Comparison of ENCODE assay signal across 8 cellular contexts in genomic region chr19:12937243-12938053, GRCh38. TPM values are rescaled to one million over a fixed set of nuclear protein-coding genes. Genes with fewer than 3 reads are reported as not detected.
DNase-seq lines count a peak whose midpoint lies in the region; ATAC-seq lines count a peak whose summit lies in the region.

No MANE protein-coding gene starts in this region.

- ATAC-seq in naive thymus-derived CD4-positive, alpha-beta T cell: no peak
- ATAC-seq in left lobe of liver: no peak

- H3K4me1 Mint-ChIP-seq in T-helper 1 cell treated with Interleukin-12 subunit alpha and Interleukin-12 subunit beta and Interleukin-4 antibody, amounts not matched to agents 30 μg/mL and 1 μg/mL, for 36 hours (ENCODE audit: low read depth): peaks cover 47% of the 10 kb centered on the region
- peaks cover 36 to 76% (median 61%) of the 10 kb centered on the region in 7 donors for H3K4me1 Mint-ChIP-seq in naive thymus-derived CD4-positive, alpha-beta T cell

- no peaks in the 10 kb centered on the region for H3K9me3 ChIP-seq in SJSA1 (replicated peaks)
- no peaks in the 10 kb centered on the region for H3K9me3 ChIP-seq in endocrine pancreas (ENCODE audit: control insufficient read depth, low read length)
- no peaks in the 10 kb centered on the region for H3K9me3 ChIP-seq in naive thymus-derived CD4-positive, alpha-beta T cell (ENCODE audit: control insufficient read depth in 2 of 3, low read length in 3 of 3)

- H3K27me3 ChIP-seq in SJSA1 (replicated peaks) (no peaks in the 10 kb centered on the region), endocrine pancreas (ENCODE audit: control insufficient read depth, insufficient read depth, low read length) (no peaks in the 10 kb centered on the region)
- H3K27me3 ChIP-seq in naive thymus-derived CD4-positive, alpha-beta T cell (ENCODE audit: control insufficient read depth in 2 of 2, insufficient read depth in 2 of 2, low read length in 2 of 2): no peaks in the 10 kb centered on the region

- peaks cover 44% of the 10 kb centered on the region for H3K36me3 ChIP-seq in SJSA1
- H3K36me3 ChIP-seq in endocrine pancreas (ENCODE audit: control insufficient read depth, insufficient read depth, low read length): no peaks in the 10 kb centered on the region
- H3K36me3 ChIP-seq in naive thymus-derived CD4-positive, alpha-beta T cell (ENCODE audit: control insufficient read depth in 2 of 3, insufficient read depth in 3 of 3, low read length in 3 of 3): peaks cover 7 to 44% (median 23%) of the 10 kb centered on the region in 3 experiments

- no peak for DNase-seq in T-helper 1 cell
- DNase-seq in KG1 (lab: John Stamatoyannopoulos, UW): peak; percentile 87
- peak in 1 of 2 experiments; percentile 65 for DNase-seq in SJSA1 (ENCODE audit: low read depth in 1 of 2, low spot score in 2 of 2)
- DNase-seq in naive thymus-derived CD4-positive, alpha-beta T cell: no peak
- DNase-seq in left lobe of liver (ENCODE audit: low spot score): no peak
- no peak for DNase-seq in NCI-H187 treated with DMSO at 0.1 percent for 48 hours (lab: John Stamatoyannopoulos, UW)

- peak overlapping the region; percentile 60 for H3K9ac ChIP-seq in endocrine pancreas (ENCODE audit: control insufficient read depth, insufficient read depth, low read length)

- H3K27ac Mint-ChIP-seq in T-helper 1 cell treated with Interleukin-12 subunit alpha and Interleukin-12 subunit beta and Interleukin-4 antibody, amounts not matched to agents 30 μg/mL and 1 μg/mL, for 36 hours: peak overlapping the region; percentile 89
- H3K27ac Mint-ChIP-seq in naive thymus-derived CD4-positive, alpha-beta T cell: peak overlapping the region; percentile 5 to 98 (median 96)

- CTCF ChIA-PET in naive thymus-derived CD4-positive, alpha-beta T cell (lab: Charles Lee): interaction anchor here (1.1 to 1.6 kb wide), 4 partner anchors 16 to 52 kb away, joined by 3 to 7 read pairs (median 4); partner anchors contain the start of gene GCDH

- peak overlapping the region; percentile 99 for H3K4me3 Mint-ChIP-seq in T-helper 1 cell treated with Interleukin-12 subunit alpha and Interleukin-12 subunit beta and Interleukin-4 antibody, amounts not matched to agents 30 μg/mL and 1 μg/mL, for 36 hours
- peak overlapping the region; percentile 90 to 99 (median 98) for H3K4me3 Mint-ChIP-seq in naive thymus-derived CD4-positive, alpha-beta T cell

- peaks cover 34% of the 10 kb centered on the region for H3K4me1 ChIP-seq in SJSA1 (replicated peaks)
- no peaks in the 10 kb centered on the region for H3K4me1 ChIP-seq in endocrine pancreas (ENCODE audit: control insufficient read depth, insufficient read depth, low read length)
- peaks cover 39 to 47% of the 10 kb centered on the region in 2 donors for H3K4me1 ChIP-seq in naive thymus-derived CD4-positive, alpha-beta T cell (ENCODE audit: control insufficient read depth in 2 of 2, insufficient read depth in 2 of 2, low read length in 2 of 2)

- POLR2A ChIA-PET in naive thymus-derived CD4-positive, alpha-beta T cell (lab: Charles Lee): interaction anchor here (0.7 to 3.3 kb wide), 17 partner anchors 9 to 166 kb away, joined by 3 to 34 read pairs (median 7); partner anchors contain the start of genes GADD45GIP1, GCDH, JUNB and RAD23A

- H3K27me3 Mint-ChIP-seq in T-helper 1 cell treated with Interleukin-12 subunit alpha and Interleukin-12 subunit beta and Interleukin-4 antibody, amounts not matched to agents 30 μg/mL and 1 μg/mL, for 36 hours (ENCODE audit: low read depth): no peaks in the 10 kb centered on the region
- H3K27me3 Mint-ChIP-seq in naive thymus-derived CD4-positive, alpha-beta T cell: no peaks in the 10 kb centered on the region

- peak overlapping the region; percentile 7; the same call in 1 of the 2 replicates for H3K27ac ChIP-seq in SJSA1
- H3K27ac ChIP-seq in naive thymus-derived CD4-positive, alpha-beta T cell (ENCODE audit: low read depth, low read length): peak overlapping the region; percentile 94

- H3K4me3 ChIP-seq in SJSA1: peak overlapping the region; percentile 80
- no peak overlapping the region for H3K4me3 ChIP-seq in endocrine pancreas (ENCODE audit: control insufficient read depth, insufficient read depth, low read length)
- H3K4me3 ChIP-seq in naive thymus-derived CD4-positive, alpha-beta T cell (ENCODE audit: low read length): peak overlapping the region; percentile 58

- peaks cover 45% of the 10 kb centered on the region for H3K36me3 Mint-ChIP-seq in T-helper 1 cell treated with Interleukin-12 subunit alpha and Interleukin-12 subunit beta and Interleukin-4 antibody, amounts not matched to agents 30 μg/mL and 1 μg/mL, for 36 hours (ENCODE audit: low read depth)
- H3K36me3 Mint-ChIP-seq in naive thymus-derived CD4-positive, alpha-beta T cell: peaks cover 7 to 41% (median 24%) of the 10 kb centered on the region in 5 donors

- intact Hi-C loops in naive thymus-derived CD4-positive, alpha-beta T cell (cut with micrococcal nuclease): loop anchor here (1.0 to 10.0 kb wide), 13 partner anchors 9 to 1433 kb away; partner anchors contain the start of genes GCDH (in 2 of the 2), GET3 (in 2 of the 2), JUNB (in 2 of the 2) and SYCE2 (in 2 of the 2)

- H3K9me3 Mint-ChIP-seq in T-helper 1 cell treated with Interleukin-12 subunit alpha and Interleukin-12 subunit beta and Interleukin-4 antibody, amounts not matched to agents 30 μg/mL and 1 μg/mL, for 36 hours: no peaks in the 10 kb centered on the region
- H3K9me3 Mint-ChIP-seq in naive thymus-derived CD4-positive, alpha-beta T cell: peaks cover 0 to 4% (median 0%) of the 10 kb centered on the region in 11 donors

RNA-seq across cellular contexts. Expression of gene CALR, which starts 1.0 kb away (rescaled TPM):
- total RNA-seq in SJSA1 (2014; rRNA removed; shearing (Covaris generic)): 1,330 and 1,700 TPM in 2 replicates
- 1,000 to 10,000 TPM in 1 of 5 experiments, 100 to 1,000 TPM in 4; 449 to 1,130 (median 502) TPM for total RNA-seq in naive thymus-derived CD4-positive, alpha-beta T cell
- 100 to 1,000 TPM; 142 to 155 TPM for polyA plus RNA-seq in naive thymus-derived CD4-positive, alpha-beta T cell
- total RNA-seq in left lobe of liver: 1,041 TPM

RNA-seq across cellular contexts. Expression of gene FARSA, which starts 3.9 kb away (rescaled TPM):
- total RNA-seq in SJSA1 (2014; rRNA removed; shearing (Covaris generic)): 48.3 and 101 TPM in 2 replicates
- total RNA-seq in naive thymus-derived CD4-positive, alpha-beta T cell: 100 to 1,000 TPM in 1 of 5 experiments, 10 to 100 TPM in 4; 25.9 to 109 (median 52.6) TPM
- polyA plus RNA-seq in naive thymus-derived CD4-positive, alpha-beta T cell: 10 to 100 TPM; 58.0 to 88.3 TPM
- 34.2 TPM for total RNA-seq in left lobe of liver

RNA-seq across cellular contexts. Expression of gene RAD23A, which starts 8.2 kb away (rescaled TPM):
- 145 and 164 TPM in 2 replicates for total RNA-seq in SJSA1 (2014; rRNA removed; shearing (Covaris generic))
- 100 to 1,000 TPM in 2 of 5 experiments, 10 to 100 TPM in 3; 75.0 to 111 (median 96.4) TPM for total RNA-seq in naive thymus-derived CD4-positive, alpha-beta T cell
- 10 to 100 TPM; 85.5 to 87.2 TPM for polyA plus RNA-seq in naive thymus-derived CD4-positive, alpha-beta T cell
- 42.6 TPM for total RNA-seq in left lobe of liver

RNA-seq across cellular contexts. Expression of gene SYCE2, which starts 18.4 kb away (rescaled TPM):
- total RNA-seq in SJSA1 (2014; rRNA removed; shearing (Covaris generic)): 0.24 TPM in 1 of 2 replicates, not detected in the other
- 1 to 10 TPM in 3 of 5 experiments, under 1 TPM in 1, not detected in 1; 0.78 to 3.3 (median 2.3) TPM for total RNA-seq in naive thymus-derived CD4-positive, alpha-beta T cell
- polyA plus RNA-seq in naive thymus-derived CD4-positive, alpha-beta T cell: 1 to 10 TPM in 1 of 2 donors, not detected in 1; 1.4 TPM
- not detected for total RNA-seq in left lobe of liver

RNA-seq across cellular contexts. Expression of gene GADD45GIP1, which starts 19.6 kb away (rescaled TPM):
- total RNA-seq in SJSA1 (2014; rRNA removed; shearing (Covaris generic)): 75.7 and 84.3 TPM in 2 replicates
- 10 to 100 TPM in 4 of 5 experiments, 1 to 10 TPM in 1; 8.5 to 17.0 (median 13.8) TPM for total RNA-seq in naive thymus-derived CD4-positive, alpha-beta T cell
- polyA plus RNA-seq in naive thymus-derived CD4-positive, alpha-beta T cell: 10 to 100 TPM; 58.1 to 60.3 TPM
- total RNA-seq in left lobe of liver: 12.0 TPM
